15 cellular contexts compared by ENCODE assay signal in genomic region chr10:12703813-12704212, GRCh38.
DNase-seq lines count a peak whose midpoint lies in the region; ATAC-seq and TF ChIP-seq lines count a peak whose summit lies in the region.
"Had no signal": no experiment of that assay in that cellular context is flagged by ENCODE, and none has a peak within 500 bp of the region (broad histone marks: within the 10 kb centered on the region; RNA-seq: fewer than 3 reads in every experiment).

No MANE protein-coding gene starts in this region.

- no peaks in the 10 kb centered on the region for H3K27me3 ChIP-seq in breast epithelium
- no peaks in the 10 kb centered on the region for H3K27me3 ChIP-seq in vagina
- H3K27me3 ChIP-seq: BLaER1 treated with 17β-estradiol and CSF1 and Interleukin-3, amounts not matched to agents 10 nM and 100 nM had no signal

- TF ChIP-seq CTCF in MCF 10A (IDR thresholded peaks at IDR 0.05; ENCODE audit: unreplicated experiment) (no peak), breast epithelium (IDR thresholded peaks at IDR 0.05) (no peak), vagina (IDR thresholded peaks at IDR 0.05) (no peak)

- ATAC-seq in activated CD8-positive, alpha-beta memory T cell treated with anti-CD3 and anti-CD28 coated beads, Interleukin-2, amount 10 ng/mL, durations not matched to agents 7 days and 5 days: no peak

- peak overlapping the region; percentile 80 for H3K27ac Mint-ChIP-seq in MCF 10A (ENCODE audit: low read depth, unreplicated experiment)
- no peak overlapping the region for H3K27ac Mint-ChIP-seq in activated CD8-positive, alpha-beta memory T cell treated with anti-CD3 and anti-CD28 coated beads, Interleukin-2, amount 10 ng/mL, durations not matched to agents 7 days and 5 days
- H3K27ac Mint-ChIP-seq: immature natural killer cell had no signal

- TF ChIP-seq POLR2A in breast epithelium (IDR thresholded peaks at IDR 0.05) (no peak), vagina (IDR thresholded peaks at IDR 0.05) (no peak)

- H3K36me3 Mint-ChIP-seq in MCF 10A (ENCODE audit: insufficient read depth, unreplicated experiment): peaks cover 6% of the 10 kb centered on the region
- H3K36me3 Mint-ChIP-seq in activated CD8-positive, alpha-beta memory T cell treated with anti-CD3 and anti-CD28 coated beads, Interleukin-2, amount 10 ng/mL, durations not matched to agents 7 days and 5 days: peaks cover 16% of the 10 kb centered on the region

- H3K9me3 ChIP-seq in breast epithelium: no peaks in the 10 kb centered on the region
- no peaks in the 10 kb centered on the region for H3K9me3 ChIP-seq in vagina

- H3K4me1 ChIP-seq in breast epithelium (no peaks in the 10 kb centered on the region), vagina (peaks cover 43% of the 10 kb centered on the region)

- H3K36me3 ChIP-seq in breast epithelium: no peaks in the 10 kb centered on the region
- H3K36me3 ChIP-seq in vagina: no peaks in the 10 kb centered on the region

- H3K27me3 Mint-ChIP-seq in MCF 10A (ENCODE audit: insufficient read depth, unreplicated experiment): no peaks in the 10 kb centered on the region
- H3K27me3 Mint-ChIP-seq in activated CD8-positive, alpha-beta memory T cell treated with anti-CD3 and anti-CD28 coated beads, Interleukin-2, amount 10 ng/mL, durations not matched to agents 7 days and 5 days: no peaks in the 10 kb centered on the region

- BruUV-seq in MCF 10A (replicated peaks; lab: Mats Ljungman, UMichigan): no TSS peak

- H3K4me1 Mint-ChIP-seq in MCF 10A (ENCODE audit: insufficient read depth, unreplicated experiment): peaks cover 55% of the 10 kb centered on the region
- peaks cover 41% of the 10 kb centered on the region for H3K4me1 Mint-ChIP-seq in activated CD8-positive, alpha-beta memory T cell treated with anti-CD3 and anti-CD28 coated beads, Interleukin-2, amount 10 ng/mL, durations not matched to agents 7 days and 5 days

- H3K4me3 Mint-ChIP-seq in MCF 10A (ENCODE audit: unreplicated experiment): peak overlapping the region; percentile 6
- no peak overlapping the region for H3K4me3 Mint-ChIP-seq in activated CD8-positive, alpha-beta memory T cell treated with anti-CD3 and anti-CD28 coated beads, Interleukin-2, amount 10 ng/mL, durations not matched to agents 7 days and 5 days
- H3K4me3 Mint-ChIP-seq: immature natural killer cell had no signal

- H3K9me3 Mint-ChIP-seq in MCF 10A (ENCODE audit: unreplicated experiment): no peaks in the 10 kb centered on the region
- no peaks in the 10 kb centered on the region for H3K9me3 Mint-ChIP-seq in activated CD8-positive, alpha-beta memory T cell treated with anti-CD3 and anti-CD28 coated beads, Interleukin-2, amount 10 ng/mL, durations not matched to agents 7 days and 5 days (ENCODE audit: low read depth)
- H3K9me3 Mint-ChIP-seq: immature natural killer cell had no signal

- intact Hi-C loops in MCF 10A (cut with micrococcal nuclease): no loop called here
- intact Hi-C loops in breast epithelium (cut with DNase I; ENCODE audit: low total_unique reads): no loop called here
- intact Hi-C loops in vagina (cut with DNase I): no loop called here
- intact Hi-C loops in posterior vena cava (cut with DNase I): loop anchor here in 1 of 2 donors (10.0 kb wide), 1 partner anchor 439 kb away; no protein-coding TSS in a partner anchor

- H3K4me3 ChIP-seq in breast epithelium (no peak overlapping the region), vagina (no peak overlapping the region)
- H3K4me3 ChIP-seq: BLaER1 treated with 17β-estradiol and CSF1 and Interleukin-3, amounts not matched to agents 10 nM and 100 nM had no signal

- DNase-seq in MCF 10A (ENCODE audit: unreplicated experiment) (peak; percentile 76), breast epithelium (ENCODE audit: low spot score in 2 of 2) (no peak), amniotic epithelial cell (ENCODE audit: low read depth) (peak; percentile 67), fibroblast of the conjunctiva (ENCODE audit: low read depth) (peak; percentile 41), vagina (ENCODE audit: extremely low spot score in 2 of 2) (no peak), posterior vena cava (ENCODE audit: low spot score) (no peak)
- DNase-seq in stimulated activated CD4-positive, alpha-beta T cell treated with anti-CD3 and anti-CD28 coated beads, Interleukin-4, amount 100 ng/mL, for 4 hours: no peak
- no peak for DNase-seq in activated CD8-positive, alpha-beta memory T cell treated with anti-CD3 and anti-CD28 coated beads, Interleukin-2, amount 10 ng/mL, durations not matched to agents 7 days and 5 days
- DNase-seq: activated gamma-delta T cell treated with Interleukin-2 at 50 U/mL for 16 hours; effector CD4-positive, alpha-beta T cell; immature natural killer cell; RPMI8226; stimulated activated naive CD4-positive, alpha-beta T cell had no signal

- CTCF ChIA-PET in MCF 10A (lab: Yijun Ruan, JAX): interaction anchor here (0.6 to 1.5 kb wide), 6 partner anchors 8 to 778 kb away, joined by 3 to 8 read pairs (median 3); partner anchors contain the start of gene CAMK1D
- CTCF ChIA-PET in activated CD8-positive, alpha-beta memory T cell treated with anti-CD3 and anti-CD28 coated beads, Interleukin-2, amount 10 ng/mL, durations not matched to agents 7 days and 5 days (lab: Charles Lee): interaction anchor here (0.9 to 1.3 kb wide), 2 partner anchors 198 to 439 kb away, joined by 3 read pairs; no protein-coding TSS in a partner anchor

- POLR2A ChIA-PET in MCF 10A (lab: Yijun Ruan, JAX): interaction anchor here (0.6 to 1.9 kb wide), 9 partner anchors 14 to 488 kb away, joined by 3 to 6 read pairs (median 4); no protein-coding TSS in a partner anchor

- H3K27ac ChIP-seq in breast epithelium (no peak overlapping the region), vagina (peak overlapping the region; percentile 10)
- H3K27ac ChIP-seq: BLaER1 treated with 17β-estradiol and CSF1 and Interleukin-3, amounts not matched to agents 10 nM and 100 nM; VCaP had no signal

Comparison
In these comparisons a context has a peak if more than half of its experiments do, and no peak if none do; other contexts are left out.
1. DNase-seq: peak in MCF 10A (single experiment), amniotic epithelial cell (single experiment) and fibroblast of the conjunctiva (single experiment); none in breast epithelium (0 of 2), vagina (0 of 2), posterior vena cava (single experiment), stimulated activated CD4-positive, alpha-beta T cell treated with anti-CD3 and anti-CD28 coated beads, Interleukin-4, amount 100 ng/mL, for 4 hours (0 of 2) and activated CD8-positive, alpha-beta memory T cell treated with anti-CD3 and anti-CD28 coated beads, Interleukin-2, amount 10 ng/mL, durations not matched to agents 7 days and 5 days (single experiment).